Comparison of ENCODE assay signal across 8 cellular contexts in genomic region chr14:76784881-76785280, GRCh38. TPM values are rescaled to one million over a fixed set of nuclear protein-coding genes. Genes with fewer than 3 reads are reported as not detected.
DNase-seq lines count a peak whose midpoint lies in the region; ATAC-seq, FAIRE-seq and TF ChIP-seq lines count a peak whose summit lies in the region.

No MANE protein-coding gene starts in this region.

- TF ChIP-seq POLR2A in GM12891 (IDR thresholded peaks at IDR 0.05; ENCODE audit: low read depth, low read length), result no peak

- DNase-seq in GM12891 (ENCODE audit: insufficient read length, low spot score), result peak; percentile 74
- peak; percentile 95 for DNase-seq in NCI-H69 (lab: John Stamatoyannopoulos, UW)
- peak; percentile 70 to 74 for DNase-seq in activated CD4-positive, alpha-beta T cell treated with anti-CD3 and anti-CD28 coated beads, Interleukin-2, amount 50 U/mL, for 48 hours
- DNase-seq in mesothelial cell of epicardium (ENCODE audit: low spot score in 2 of 2, unreplicated experiment in 2 of 2), result peak in 1 of 2 experiments; percentile 78
- DNase-seq in stimulated activated naive CD8-positive, alpha-beta T cell treated with anti-CD3 and anti-CD28 coated beads, Interleukin-15, amount 100 ng/mL, for 72 hours, result peak; percentile 54 to 58

- peaks cover 22% of the 10 kb centered on the region for H3K36me3 Mint-ChIP-seq in mesothelial cell of epicardium

- H3K27ac ChIP-seq in 22Rv1, result no peak overlapping the region

- peak; percentile 95 for FAIRE-seq in GM12891 (lab: Jason Lieb, UNC)
- FAIRE-seq in endometrium (lab: Jason Lieb, UNC), result peak; percentile 78

- no peak overlapping the region for H3K27ac Mint-ChIP-seq in mesothelial cell of epicardium
- H3K27ac Mint-ChIP-seq in stimulated activated naive CD8-positive, alpha-beta T cell treated with anti-CD3 and anti-CD28 coated beads, Interleukin-15, amount 100 ng/mL, for 72 hours, result no peak overlapping the region

- H3K9me3 Mint-ChIP-seq in mesothelial cell of epicardium, result no peaks in the 10 kb centered on the region
- no peaks in the 10 kb centered on the region for H3K9me3 Mint-ChIP-seq in stimulated activated naive CD8-positive, alpha-beta T cell treated with anti-CD3 and anti-CD28 coated beads, Interleukin-15, amount 100 ng/mL, for 72 hours

- TF ChIP-seq CTCF in 22Rv1 (IDR thresholded peaks at IDR 0.05) (peak; percentile 95), mesothelial cell of epicardium (IDR thresholded peaks at IDR 0.05; ENCODE audit: unreplicated experiment) (peak; percentile 46)

- peaks cover 9% of the 10 kb centered on the region for H3K4me1 Mint-ChIP-seq in mesothelial cell of epicardium
- peaks cover 46% of the 10 kb centered on the region for H3K4me1 Mint-ChIP-seq in stimulated activated naive CD8-positive, alpha-beta T cell treated with anti-CD3 and anti-CD28 coated beads, Interleukin-15, amount 100 ng/mL, for 72 hours

- no peaks in the 10 kb centered on the region for H3K27me3 Mint-ChIP-seq in mesothelial cell of epicardium (ENCODE audit: low read depth)
- H3K27me3 Mint-ChIP-seq in stimulated activated naive CD8-positive, alpha-beta T cell treated with anti-CD3 and anti-CD28 coated beads, Interleukin-15, amount 100 ng/mL, for 72 hours, result no peaks in the 10 kb centered on the region

- peak; percentile 69 for ATAC-seq in HG03457 (IDR thresholded peaks at IDR 0.05; ENCODE audit: unreplicated experiment)
- ATAC-seq in stimulated activated naive CD8-positive, alpha-beta T cell treated with anti-CD3 and anti-CD28 coated beads, Interleukin-15, amount 100 ng/mL, for 72 hours, result peak; percentile 84

- H3K4me3 Mint-ChIP-seq in mesothelial cell of epicardium, result no peak overlapping the region
- H3K4me3 Mint-ChIP-seq in stimulated activated naive CD8-positive, alpha-beta T cell treated with anti-CD3 and anti-CD28 coated beads, Interleukin-15, amount 100 ng/mL, for 72 hours, result no peak overlapping the region

TF ChIP-seq in GM12891, 5 proteins besides CTCF, POLR2A, EP300 and RAD21:
- TF ChIP-seq TAF1 (IDR thresholded peaks at IDR 0.05; ENCODE audit: low read depth, low read length), result no peak
- TF ChIP-seq PAX5 (IDR thresholded peaks at IDR 0.05; ENCODE audit: insufficient read depth, low read length, severe bottlenecking), result no peak
- no peak for TF ChIP-seq POU2F2 (IDR thresholded peaks at IDR 0.05; ENCODE audit: low read depth, low read length)
- TF ChIP-seq POLR2AphosphoS5 (IDR thresholded peaks at IDR 0.05; ENCODE audit: low read depth, low read length), result no peak
- TF ChIP-seq SPI1 (IDR thresholded peaks at IDR 0.05; ENCODE audit: low read depth, low read length), result no peak

RNA-seq across cellular contexts. Expression of gene VASH1, which starts 23.6 kb away (rescaled TPM):
- polyA plus RNA-seq in GM12891 (2012; ENCODE audit: low read depth, missing spikeins), result 2.6 TPM
- total RNA-seq in mesothelial cell of epicardium, result 51.2 to 57.6 TPM (median 55.5 TPM) in 3 replicates

RNA-seq across cellular contexts. Expression of gene ANGEL1, which starts 27.8 kb away (rescaled TPM):
- 7.7 TPM for polyA plus RNA-seq in GM12891 (2012; ENCODE audit: low read depth, missing spikeins)
- total RNA-seq in mesothelial cell of epicardium, result 36.3 to 39.9 TPM (median 39.4 TPM) in 3 replicates

RNA-seq across cellular contexts. Expression of gene LRRC74A, which starts 41.3 kb away (rescaled TPM):
- not detected for polyA plus RNA-seq in GM12891 (2012; ENCODE audit: low read depth, missing spikeins)
- total RNA-seq in mesothelial cell of epicardium, result not detected in 3 replicates
